ENCODE assay signal across 26 cellular contexts in genomic region chr5:73825736-73826135, GRCh38.
DNase-seq lines count a peak whose midpoint lies in the region; ATAC-seq, FAIRE-seq and TF ChIP-seq lines count a peak whose summit lies in the region.
"Had no signal": no experiment of that assay in that cellular context is flagged by ENCODE, and none has a peak within 500 bp of the region (broad histone marks: within the 10 kb centered on the region; RNA-seq: fewer than 3 reads in every experiment).

No MANE protein-coding gene starts in this region.

- H3K27ac ChIP-seq in A549: peak overlapping the region in 1 of 2 experiments; percentile 81; a peak in 4 of 6 replicates
- peak overlapping the region; percentile 32 to 79 (median 64) for H3K27ac ChIP-seq in esophagus squamous epithelium
- H3K27ac ChIP-seq in ovary: peak overlapping the region; percentile 33 to 81
- H3K27ac ChIP-seq: parathyroid adenoma had no signal

- POLR2A ChIA-PET in A549 (lab: Yijun Ruan, JAX): no interaction called here

- no peak for TF ChIP-seq POLR2A in A549 (IDR thresholded peaks at IDR 0.05; ENCODE audit: low read length)
- TF ChIP-seq POLR2A in esophagus squamous epithelium (IDR thresholded peaks at IDR 0.05): no peak
- TF ChIP-seq POLR2A in ovary (IDR thresholded peaks at IDR 0.05): no peak

- TF ChIP-seq EP300 in A549 (IDR thresholded peaks at IDR 0.05) (no peak), ovary (IDR thresholded peaks at IDR 0.05) (no peak)

- H3K9me3 ChIP-seq in A549 (no peaks in the 10 kb centered on the region), esophagus squamous epithelium (no peaks in the 10 kb centered on the region), ovary (no peaks in the 10 kb centered on the region)
- H3K9me3 ChIP-seq: BE2C, testis had no signal

- H3K4me3 ChIP-seq in A549 (no peak overlapping the region), esophagus squamous epithelium (no peak overlapping the region), ovary (no peak overlapping the region)
- H3K4me3 ChIP-seq: testis had no signal

- H3K27me3 ChIP-seq in esophagus squamous epithelium: no peaks in the 10 kb centered on the region
- H3K27me3 ChIP-seq in ovary: no peaks in the 10 kb centered on the region
- H3K27me3 ChIP-seq: BE2C, testis had no signal

- FAIRE-seq in A549 (lab: Jason Lieb, UNC): no peak
- FAIRE-seq: HTR-8/SVneo, TTC549 had no signal

- no peaks in the 10 kb centered on the region for H3K36me3 ChIP-seq in esophagus squamous epithelium
- H3K36me3 ChIP-seq in ovary: no peaks in the 10 kb centered on the region

- TF ChIP-seq CTCF in A549 (IDR thresholded peaks at IDR 0.05): no peak
- TF ChIP-seq CTCF in esophagus squamous epithelium (IDR thresholded peaks at IDR 0.05): no peak
- TF ChIP-seq CTCF in ovary (IDR thresholded peaks at IDR 0.05): no peak

- intact Hi-C loops in esophagus squamous epithelium (cut with DNase I): no loop called here
- intact Hi-C loops in ovary (cut with DNase I): no loop called here

- H3K4me2 ChIP-seq in A549: peak overlapping the region; percentile 58

- TF ChIP-seq RAD21 in A549 (conservative IDR thresholded peaks at IDR 0.05 in 1 of 2, IDR thresholded peaks at IDR 0.05 in 1 of 2): no peak

- CTCF ChIA-PET in A549 (lab: Yijun Ruan, JAX): interaction anchor here (0.6 to 1.3 kb wide), 2 partner anchors 13 to 17 kb away, joined by 3 to 4 read pairs; no protein-coding TSS in a partner anchor

- H3K4me1 ChIP-seq in A549: peaks cover 71% of the 10 kb centered on the region
- peaks cover 9 to 80% (median 41%) of the 10 kb centered on the region in 3 donors for H3K4me1 ChIP-seq in esophagus squamous epithelium
- H3K4me1 ChIP-seq in ovary (ENCODE audit: insufficient read depth): peaks cover 20% of the 10 kb centered on the region
- H3K4me1 ChIP-seq: parathyroid adenoma had no signal

- DNase-seq in A549 (ENCODE audit: low read depth in 1 of 2, low spot score in 1 of 2): no peak
- DNase-seq in NCI-H226: peak; percentile 7
- no peak for DNase-seq in esophagus squamous epithelium (lab: John Stamatoyannopoulos, UW)
- DNase-seq in ovary: no peak
- DNase-seq in Kasumi-1 (lab: John Stamatoyannopoulos, UW): no peak
- no peak for DNase-seq in NAMALWA (ENCODE audit: low spot score)
- DNase-seq: activated naive CD4-positive, alpha-beta T cell treated with Interleukin-2 at 50 U/mL for 16 hours; activated T-cell treated with anti-CD3 and anti-CD28 coated beads, Interleukin-2, amount 50 U/mL, for 4 hours; amniotic stem cell; BE2C; central memory CD4-positive, alpha-beta T cell; Karpas-422; kidney glomerular epithelial cell; naive thymus-derived CD8-positive, alpha-beta T cell; NCI-H1105; NCI-H446 treated with DMSO at 0.1 percent for 48 hours; OCI-M1; SIG-M5; stimulated activated CD4-positive, alpha-beta T cell treated with anti-CD3 and anti-CD28 coated beads, Interleukin-1b, Interleukin-23, amount 100 ng/mL, for 48 hours; testis had no signal

- ATAC-seq in A549: 0 out of 6 replicates have a peak, but pooled peaks of 1 of the 2 experiments have one; percentile 31
- ATAC-seq in HG03159 (IDR thresholded peaks at IDR 0.05; ENCODE audit: unreplicated experiment): no peak
- no peak for ATAC-seq in HG02981 (IDR thresholded peaks at IDR 0.05; ENCODE audit: unreplicated experiment)
- ATAC-seq: activated T-cell treated with anti-CD3 and anti-CD28 coated beads, Interleukin-2, amount 50 U/mL, for 4 hours; HCT116; naive thymus-derived CD8-positive, alpha-beta T cell had no signal

TF ChIP-seq in A549, 52 proteins besides CTCF, POLR2A, EP300 and RAD21:
- TF ChIP-seq JUN (IDR thresholded peaks at IDR 0.05): no peak
- no peak for TF ChIP-seq ZSCAN20 (CRISPR knock-in tag; IDR thresholded peaks at IDR 0.05)
- no peak for TF ChIP-seq FOSB (CRISPR knock-in tag; IDR thresholded peaks at IDR 0.05)
- TF ChIP-seq CEBPB (IDR thresholded peaks at IDR 0.05): no peak
- no peak for TF ChIP-seq TFCP2L1 (CRISPR knock-in tag; IDR thresholded peaks at IDR 0.05)
- no peak for TF ChIP-seq NPAS2 (CRISPR knock-in tag; IDR thresholded peaks at IDR 0.05; ENCODE audit: borderline replicate concordance)
- no peak for TF ChIP-seq NR3C1 (IDR thresholded peaks at IDR 0.05)
- no peak for TF ChIP-seq GATA3 (IDR thresholded peaks at IDR 0.05; ENCODE audit: borderline replicate concordance)
- no peak for TF ChIP-seq RFX5 (IDR thresholded peaks at IDR 0.05)
- TF ChIP-seq CBX2 (IDR thresholded peaks at IDR 0.05; ENCODE audit: borderline replicate concordance, low read depth): no peak
- TF ChIP-seq MAZ (IDR thresholded peaks at IDR 0.05; ENCODE audit: borderline replicate concordance, low read depth, low read length): no peak
- no peak for TF ChIP-seq BHLHE40 (IDR thresholded peaks at IDR 0.05; ENCODE audit: low read depth, low read length)
- TF ChIP-seq FOXS1 (CRISPR knock-in tag; IDR thresholded peaks at IDR 0.05): no peak
- TF ChIP-seq KDM1A (IDR thresholded peaks at IDR 0.05; ENCODE audit: low read depth): no peak
- TF ChIP-seq MAX (IDR thresholded peaks at IDR 0.05): no peak
- TF ChIP-seq HOXB13 (CRISPR knock-in tag; IDR thresholded peaks at IDR 0.05; ENCODE audit: low read depth): no peak
- TF ChIP-seq HDAC2 (IDR thresholded peaks at IDR 0.05): no peak
